Comparison of ENCODE assay signal across 17 cellular contexts in genomic region chr3:66299893-66300292, GRCh38.
"Had no signal": no experiment of that assay in that cellular context is flagged by ENCODE, and none has a peak within 500 bp of the region (broad histone marks: within the 10 kb centered on the region; RNA-seq: fewer than 3 reads in every experiment).

No MANE protein-coding gene starts in this region.

- H3K36me3 ChIP-seq: breast epithelium, thyroid gland, vagina had no signal

- H3K9me3 Mint-ChIP-seq: activated naive CD4-positive, alpha-beta T cell treated with anti-CD3 and anti-CD28 coated beads, Interleukin-2, amount 50 U/mL, for 72 hours; nephron progenitor cell had no signal

- H3K9me3 ChIP-seq: breast epithelium, mucosa of descending colon, thyroid gland, vagina had no signal

- H3K4me3 Mint-ChIP-seq: nephron progenitor cell had no signal

- H3K27me3 Mint-ChIP-seq: T-helper 17 cell had no signal

- ATAC-seq: activated naive CD4-positive, alpha-beta T cell treated with anti-CD3 and anti-CD28 coated beads, Interleukin-2, amount 50 U/mL, for 72 hours; mucosa of descending colon; T-helper 17 cell had no signal

- H3K4me1 ChIP-seq: breast epithelium had no signal

- FAIRE-seq: colon, TTC549 had no signal

- H3K27ac Mint-ChIP-seq: activated naive CD4-positive, alpha-beta T cell treated with anti-CD3 and anti-CD28 coated beads, Interleukin-2, amount 50 U/mL, for 72 hours; nephron progenitor cell; T-helper 17 cell had no signal

- H3K4me3 ChIP-seq: breast epithelium, mucosa of descending colon, thyroid gland, vagina had no signal

- DNase-seq: activated CD4-positive, alpha-beta T cell treated with anti-CD3 and anti-CD28 coated beads, Interleukin-2, amount 50 U/mL, for 4 hours; activated effector memory CD4-positive, alpha-beta T cell treated with Interleukin-2 at 50 U/mL for 16 hours; activated T-cell treated with anti-CD3 and anti-CD28 coated beads, Interleukin-2, amount 50 U/mL, for 1 hour; amygdala; effector CD4-positive, alpha-beta T cell; hippocampal formation; mucosa of descending colon; nephron progenitor cell; stimulated activated CD4-positive, alpha-beta T cell treated with anti-CD3 and anti-CD28 coated beads, Interleukin-4, amount 100 ng/mL, for 4 hours; T-helper 17 cell; thyroid gland had no signal

- H3K27me3 ChIP-seq: breast epithelium, thyroid gland, vagina had no signal

- H3K27ac ChIP-seq: breast epithelium, epithelial cell of prostate, thyroid gland, vagina had no signal
